ENCODE assay signal across 1 cellular context in genomic region chr2:235493402-235493774, GRCh38.
TF ChIP-seq lines count a peak whose summit lies in the region.

No MANE protein-coding gene starts in this region.

TF ChIP-seq in HepG2, 621 proteins besides CTCF, POLR2A, EP300 and RAD21 (continued from another document and continues in another):
- TF ChIP-seq ZNF276 (CRISPR knock-in tag; IDR thresholded peaks at IDR 0.05; ENCODE audit: low read depth) (no peak), RBM39 (IDR thresholded peaks at IDR 0.05; ENCODE audit: low read depth, low read length, poor library complexity, severe bottlenecking) (no peak), XRCC5 (optimal IDR thresholded peaks at IDR 0.05; ENCODE audit: low read length) (peak; percentile 2), CHCHD3 (CRISPR knock-in tag; IDR thresholded peaks at IDR 0.05) (no peak), REXO4 (CRISPR knock-in tag; IDR thresholded peaks at IDR 0.05; ENCODE audit: borderline replicate concordance) (no peak), HDAC2 (CRISPR knock-in tag; IDR thresholded peaks at IDR 0.05) (no peak), ZNF121 (CRISPR knock-in tag; IDR thresholded peaks at IDR 0.05) (peak; percentile 37; the same call in 1 of the 2 replicates), FOXM1 (CRISPR knock-in tag; IDR thresholded peaks at IDR 0.05) (no peak), SKI (IDR thresholded peaks at IDR 0.05; ENCODE audit: partially characterized antibody) (peak; percentile 46), SPEN (CRISPR knock-in tag; IDR thresholded peaks at IDR 0.05; ENCODE audit: low read depth) (no peak), KLF13 (CRISPR knock-in tag; IDR thresholded peaks at IDR 0.05) (no peak), PREB (CRISPR knock-in tag; IDR thresholded peaks at IDR 0.05) (no peak), HNF1B (CRISPR knock-in tag; IDR thresholded peaks at IDR 0.05) (peak; percentile 38; the same call in 1 of the 2 replicates), HNRNPLL (IDR thresholded peaks at IDR 0.05; ENCODE audit: low read depth, low read length, poor library complexity, severe bottlenecking) (peak; percentile 8), ZNF850 (CRISPR knock-in tag; conservative IDR thresholded peaks at IDR 0.05) (no peak), ARNTL (CRISPR knock-in tag; IDR thresholded peaks at IDR 0.05) (no peak), ZFP62 (CRISPR knock-in tag; IDR thresholded peaks at IDR 0.05) (no peak), AGO1 (IDR thresholded peaks at IDR 0.05; ENCODE audit: low read depth, low read length, poor library complexity, severe bottlenecking) (no peak), ZNF770 (CRISPR knock-in tag; IDR thresholded peaks at IDR 0.05) (peak; percentile 95), ATM (IDR thresholded peaks at IDR 0.05; ENCODE audit: borderline replicate concordance) (no peak), ZNF407 (CRISPR knock-in tag; IDR thresholded peaks at IDR 0.05; ENCODE audit: not compliant biosample characterization) (no peak), MAX (IDR thresholded peaks at IDR 0.05) (no peak), REST (IDR thresholded peaks at IDR 0.05; ENCODE audit: borderline replicate concordance in 1 of 2, low read depth in 1 of 2, low read length in 2 of 2) (no peak), HNRNPUL1 (IDR thresholded peaks at IDR 0.05; ENCODE audit: low read depth, low read length) (no peak), GATAD2A (CRISPR knock-in tag; IDR thresholded peaks at IDR 0.05) (no peak), CSRNP2 (CRISPR knock-in tag; conservative IDR thresholded peaks at IDR 0.05; ENCODE audit: low read depth) (no peak), ZBTB37 (CRISPR knock-in tag; IDR thresholded peaks at IDR 0.05) (0 out of 2 replicates have a peak, but pooled peaks have one; percentile 13), RFX1 (IDR thresholded peaks at IDR 0.05) (no peak), SNAI1 (CRISPR knock-in tag; IDR thresholded peaks at IDR 0.05; ENCODE audit: borderline replicate concordance) (0 out of 2 replicates have a peak, but pooled peaks have one; percentile 16), ZNF83 (CRISPR knock-in tag; IDR thresholded peaks at IDR 0.05; ENCODE audit: borderline replicate concordance) (0 out of 2 replicates have a peak, but pooled peaks have one; percentile 56), GATAD1 (CRISPR knock-in tag; IDR thresholded peaks at IDR 0.05) (no peak), MBNL3 (CRISPR knock-in tag; conservative IDR thresholded peaks at IDR 0.05) (no peak), ZNF510 (CRISPR knock-in tag; IDR thresholded peaks at IDR 0.05; ENCODE audit: low read depth) (no peak), JDP2 (CRISPR knock-in tag; IDR thresholded peaks at IDR 0.05; ENCODE audit: borderline replicate concordance) (no peak), SRF (IDR thresholded peaks at IDR 0.05; ENCODE audit: low read depth, low read length) (no peak), IRX3 (CRISPR knock-in tag; IDR thresholded peaks at IDR 0.05; ENCODE audit: borderline replicate concordance, low read depth) (no peak), CREB1 (IDR thresholded peaks at IDR 0.05) (no peak), CREB1 (CRISPR knock-in tag; IDR thresholded peaks at IDR 0.05) (no peak; the same call in 1 of the 2 replicates), SRSF1 (optimal IDR thresholded peaks at IDR 0.05; ENCODE audit: low read depth, low read length) (peak; percentile 54), ZNF605 (CRISPR knock-in tag; IDR thresholded peaks at IDR 0.05) (0 out of 2 replicates have a peak, but pooled peaks have one; percentile 44)
